In genomic region chr16:83818276-83818675, GRCh38 we compare ENCODE assay signal across 28 cellular contexts.
"Had no signal": no experiment of that assay in that cellular context is flagged by ENCODE, and none has a peak within 500 bp of the region (broad histone marks: within the 10 kb centered on the region; RNA-seq: fewer than 3 reads in every experiment).

No MANE protein-coding gene starts in this region.

- ATAC-seq: activated CD4-positive, alpha-beta T cell treated with anti-CD3 and anti-CD28 coated beads for 36 hours; activated CD8-positive, alpha-beta memory T cell treated with anti-CD3 and anti-CD28 coated beads, Interleukin-2, amount 10 ng/mL, durations not matched to agents 7 days and 5 days; activated CD8-positive, alpha-beta T cell treated with anti-CD3 and anti-CD28 coated beads, Interleukin-2, amount 10 ng/mL, durations not matched to agents 7 days and 5 days; activated naive CD8-positive, alpha-beta T cell treated with anti-CD3 and anti-CD28 coated beads, Interleukin-2, amount 50 U/mL, for 24 hours; body of pancreas; effector memory CD8-positive, alpha-beta T cell had no signal

- H3K27ac ChIP-seq: adrenal gland, body of pancreas, esophagus squamous epithelium had no signal

- H3K27me3 ChIP-seq: adrenal gland, body of pancreas, esophagus squamous epithelium had no signal

- FAIRE-seq: colon, frontal cortex had no signal

- DNase-seq: activated CD4-positive, alpha-beta memory T cell treated with anti-CD3 and anti-CD28 coated beads for 36 hours; activated CD4-positive, alpha-beta T cell treated with anti-CD3 and anti-CD28 coated beads for 36 hours; activated CD4-positive, alpha-beta T cell treated with anti-CD3 and anti-CD28 coated beads, Interleukin-2, amount 10 ng/mL, durations not matched to agents 24 days and 14 days; activated CD4-positive, CD25-positive, alpha-beta regulatory T cell; activated CD4-positive, CD25-positive, alpha-beta regulatory T cell treated with anti-CD3 and anti-CD28 coated beads, Interleukin-2, amount 50 U/mL, for 72 hours; activated CD8-positive, alpha-beta memory T cell treated with anti-CD3 and anti-CD28 coated beads, Interleukin-2, amount 10 ng/mL, durations not matched to agents 7 days and 5 days; activated CD8-positive, alpha-beta memory T cell treated with anti-CD3 and anti-CD28 coated beads, Interleukin-2, amount 50 U/mL, for 4 hours; activated CD8-positive, alpha-beta T cell treated with anti-CD3 and anti-CD28 coated beads, Interleukin-2, amount 10 ng/mL, durations not matched to agents 7 days and 5 days; activated effector memory CD4-positive, alpha-beta T cell treated with anti-CD3 and anti-CD28 coated beads, Interleukin-2, amount 50 U/mL, for 16 hours; activated naive CD4-positive, alpha-beta T cell treated with anti-CD3 and anti-CD28 coated beads for 36 hours; activated naive CD8-positive, alpha-beta T cell treated with anti-CD3 and anti-CD28 coated beads for 36 hours; activated naive CD8-positive, alpha-beta T cell treated with anti-CD3 and anti-CD28 coated beads, Interleukin-2, amount 50 U/mL, for 24 hours; activated T-cell treated with anti-CD3 and anti-CD28 coated beads, Interleukin-2, amount 50 U/mL, for 1 hour; activated T-cell treated with anti-CD3 and anti-CD28 coated beads, Interleukin-2, amount 50 U/mL, for 48 hours; adrenal gland; amygdala; aorta; body of pancreas; caudate nucleus; cortex of kidney; dermis blood vessel endothelial cell; effector CD4-positive, alpha-beta T cell; effector memory CD8-positive, alpha-beta T cell; esophagus squamous epithelium; foreskin fibroblast; T-helper 2 cell had no signal

- H3K9me3 ChIP-seq: adrenal gland, body of pancreas, esophagus squamous epithelium had no signal

- H3K36me3 ChIP-seq: adrenal gland had no signal

- H3K4me3 ChIP-seq: adrenal gland, body of pancreas, esophagus squamous epithelium had no signal
